19 cellular contexts compared by ENCODE assay signal in genomic region chr5:97458851-97459250, GRCh38.
DNase-seq lines count a peak whose midpoint lies in the region; ATAC-seq, FAIRE-seq and TF ChIP-seq lines count a peak whose summit lies in the region.
"Had no signal": no experiment of that assay in that cellular context is flagged by ENCODE, and none has a peak within 500 bp of the region (broad histone marks: within the 10 kb centered on the region; RNA-seq: fewer than 3 reads in every experiment).

No MANE protein-coding gene starts in this region.

- no peak for DNase-seq in GM12892 (ENCODE audit: insufficient read length)
- DNase-seq in small intestine: no peak
- DNase-seq in GM13977 (ENCODE audit: low spot score): no peak
- DNase-seq in activated CD4-positive, alpha-beta T cell treated with anti-CD3 and anti-CD28 coated beads, Interleukin-2, amount 50 U/mL, for 4 hours: no peak
- DNase-seq in dermis blood vessel endothelial cell: no peak
- DNase-seq: activated B cell treated with CpG ODN at 0.5 μM for 24 hours; activated CD8-positive, alpha-beta memory T cell treated with anti-CD3 and anti-CD28 coated beads, Interleukin-2, amount 10 ng/mL, durations not matched to agents 7 days and 5 days; activated naive CD4-positive, alpha-beta T cell; CD8-positive, alpha-beta T cell; colonic mucosa; natural killer cell; NCI-H2107; T-cell had no signal

- no peaks in the 10 kb centered on the region for H3K9me3 ChIP-seq in small intestine (ENCODE audit: control insufficient read depth, low read depth)
- H3K9me3 ChIP-seq: colonic mucosa, HAP-1, suprapubic skin had no signal

- WGBS in small intestine, 3 donors: 76 to 89% (median 82%) methylated on average over 5 of the region's 5 CpGs

- in situ Hi-C loops in GM13977 (cut with MboI; ENCODE audit: low pct_unique_long_range_greater_than_20kb, low sequenced_read_pairs, unreplicated experiment): no loop called here

- FAIRE-seq in GM12892 (lab: Jason Lieb, UNC) (peak; percentile 79), small intestine (lab: Jason Lieb, UNC) (no peak)

- no peak for TF ChIP-seq CTCF in GM13977 (IDR thresholded peaks at IDR 0.05; ENCODE audit: extremely low read depth, insufficient read depth, missing control alignments)

- no peak overlapping the region for H3K27ac ChIP-seq in small intestine (ENCODE audit: low read depth in 1 of 2, low read length in 1 of 2)
- H3K27ac ChIP-seq: colonic mucosa, suprapubic skin had no signal

- peak; percentile 88 for ATAC-seq in GM19395 (IDR thresholded peaks at IDR 0.05; ENCODE audit: unreplicated experiment)
- peak; percentile 56 for ATAC-seq in HG02642 (IDR thresholded peaks at IDR 0.05; ENCODE audit: poor library complexity, unreplicated experiment)
- peak; percentile 64 for ATAC-seq in HG03469 (IDR thresholded peaks at IDR 0.05; ENCODE audit: unreplicated experiment)
- ATAC-seq: activated CD8-positive, alpha-beta memory T cell treated with anti-CD3 and anti-CD28 coated beads, Interleukin-2, amount 10 ng/mL, durations not matched to agents 7 days and 5 days; CD8-positive, alpha-beta T cell; natural killer cell; T-cell had no signal

- no peaks in the 10 kb centered on the region for H3K4me1 ChIP-seq in small intestine (ENCODE audit: control insufficient read depth in 2 of 2, insufficient read depth in 1 of 2, low read depth in 1 of 2, low read length in 1 of 2)
- H3K4me1 ChIP-seq: colonic mucosa, suprapubic skin had no signal

- H3K27me3 ChIP-seq in small intestine (ENCODE audit: control insufficient read depth in 2 of 2, insufficient read depth in 2 of 2, low read length in 2 of 2): no peaks in the 10 kb centered on the region
- H3K27me3 ChIP-seq: colonic mucosa, suprapubic skin had no signal

- no peak overlapping the region for H3K4me3 ChIP-seq in small intestine (ENCODE audit: low read depth in 1 of 2, low read length in 2 of 2)
- H3K4me3 ChIP-seq: colonic mucosa, HAP-1, lung, suprapubic skin had no signal

- no peak for TF ChIP-seq POLR2A in GM12892 (IDR thresholded peaks at IDR 0.05; ENCODE audit: low read depth, low read length)

- no peaks in the 10 kb centered on the region for H3K36me3 ChIP-seq in small intestine (ENCODE audit: control insufficient read depth in 2 of 2, insufficient read depth in 2 of 2, low read length in 2 of 2)
- H3K36me3 ChIP-seq: colonic mucosa, HAP-1, suprapubic skin had no signal
